ENCODE assay signal across 12 cellular contexts in the genomic region with DNA sequence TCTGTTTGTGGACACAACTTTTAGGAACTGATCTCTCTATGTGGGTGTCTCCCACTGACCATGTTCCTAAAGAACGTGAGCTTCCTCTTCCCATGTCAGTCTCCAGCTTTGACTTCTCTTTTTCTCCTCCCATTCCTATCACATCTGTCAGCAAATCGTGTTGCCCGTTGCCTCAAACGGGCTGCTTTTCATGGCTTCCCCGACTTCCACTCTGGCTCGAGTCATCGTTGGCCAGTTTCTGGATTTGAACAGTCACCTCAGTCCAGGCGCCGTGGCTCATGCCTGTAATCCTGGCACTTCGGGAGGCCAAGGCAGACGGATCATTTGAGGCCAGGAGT. TPM values are rescaled to one million over a fixed set of nuclear protein-coding genes. Genes with fewer than 3 reads are reported as not detected.
DNase-seq lines count a peak whose midpoint lies in the region; ATAC-seq and TF ChIP-seq lines count a peak whose summit lies in the region.
"Had no signal": no experiment of that assay in that cellular context is flagged by ENCODE, and none has a peak within 500 bp of the region (broad histone marks: within the 10 kb centered on the region; RNA-seq: fewer than 3 reads in every experiment).

No MANE protein-coding gene starts in this region.

- no peak for ATAC-seq in stimulated activated naive CD8-positive, alpha-beta T cell treated with anti-CD3 and anti-CD28 coated beads, Interleukin-15, amount 100 ng/mL, for 72 hours
- ATAC-seq in WTC11 (no peak), left lobe of liver (peak; percentile 30), GM21825 (IDR thresholded peaks at IDR 0.05; ENCODE audit: unreplicated experiment) (no peak), HG02973 (IDR thresholded peaks at IDR 0.05; ENCODE audit: unreplicated experiment) (no peak)
- ATAC-seq: stimulated activated naive B cell treated with anti-CD40 and anti-IgM and Interleukin-4, amounts not matched to agents 10 μg/mL and 1 μg/mL and 100 μg/mL, for 72 hours had no signal

- no peak for TF ChIP-seq CTCF in WTC11 (IDR thresholded peaks at IDR 0.05)

- peaks cover 35% of the 10 kb centered on the region for H3K36me3 Mint-ChIP-seq in stimulated activated naive CD8-positive, alpha-beta T cell treated with anti-CD3 and anti-CD28 coated beads, Interleukin-15, Interleukin-2, amounts not matched to agents 100 ng/mL and 50 ng/mL, for 24 hours (ENCODE audit: low read depth)
- peaks cover 3% of the 10 kb centered on the region for H3K36me3 Mint-ChIP-seq in WTC11

- peaks cover 91% of the 10 kb centered on the region for H3K4me1 Mint-ChIP-seq in stimulated activated naive CD8-positive, alpha-beta T cell treated with anti-CD3 and anti-CD28 coated beads, Interleukin-15, Interleukin-2, amounts not matched to agents 100 ng/mL and 50 ng/mL, for 24 hours (ENCODE audit: low read depth)
- peaks cover 90% of the 10 kb centered on the region for H3K4me1 Mint-ChIP-seq in stimulated activated naive CD8-positive, alpha-beta T cell treated with anti-CD3 and anti-CD28 coated beads, Interleukin-15, amount 100 ng/mL, for 72 hours
- peaks cover 51% of the 10 kb centered on the region for H3K4me1 Mint-ChIP-seq in WTC11

- DNase-seq in stimulated activated naive CD8-positive, alpha-beta T cell treated with anti-CD3 and anti-CD28 coated beads, Interleukin-15, amount 100 ng/mL, for 72 hours = no peak
- no peak for DNase-seq in WTC11 (ENCODE audit: low spot score)
- DNase-seq in left lobe of liver (ENCODE audit: low spot score) = no peak
- no peak for DNase-seq in superior temporal gyrus (ENCODE audit: extremely low spot score)
- no peak for DNase-seq in amniotic stem cell (lab: John Stamatoyannopoulos, UW)
- DNase-seq: head of caudate nucleus; NCI-H2107; stimulated activated CD4-positive, alpha-beta T cell treated with anti-CD3 and anti-CD28 coated beads, Interleukin-15, amount 100 ng/mL, for 24 hours; stimulated activated naive B cell treated with anti-CD40 and anti-IgM and Interleukin-4, amounts not matched to agents 10 μg/mL and 1 μg/mL and 100 μg/mL, for 72 hours had no signal

- peak overlapping the region; percentile 65 for H3K27ac Mint-ChIP-seq in stimulated activated naive CD8-positive, alpha-beta T cell treated with anti-CD3 and anti-CD28 coated beads, Interleukin-15, Interleukin-2, amounts not matched to agents 100 ng/mL and 50 ng/mL, for 24 hours
- H3K27ac Mint-ChIP-seq in stimulated activated naive CD8-positive, alpha-beta T cell treated with anti-CD3 and anti-CD28 coated beads, Interleukin-15, amount 100 ng/mL, for 72 hours = no peak overlapping the region
- peak overlapping the region; percentile 93 for H3K27ac Mint-ChIP-seq in WTC11

- H3K27me3 Mint-ChIP-seq in stimulated activated naive CD8-positive, alpha-beta T cell treated with anti-CD3 and anti-CD28 coated beads, Interleukin-15, Interleukin-2, amounts not matched to agents 100 ng/mL and 50 ng/mL, for 24 hours = no peaks in the 10 kb centered on the region
- no peaks in the 10 kb centered on the region for H3K27me3 Mint-ChIP-seq in stimulated activated naive CD8-positive, alpha-beta T cell treated with anti-CD3 and anti-CD28 coated beads, Interleukin-15, amount 100 ng/mL, for 72 hours
- H3K27me3 Mint-ChIP-seq in WTC11 (ENCODE audit: low read depth) = no peaks in the 10 kb centered on the region
- H3K27me3 Mint-ChIP-seq: stimulated activated naive B cell treated with anti-CD40 and anti-IgM and Interleukin-4, amounts not matched to agents 10 μg/mL and 1 μg/mL and 100 μg/mL, for 72 hours had no signal

- POLR2A ChIA-PET in WTC11 (lab: Charles Lee) = no interaction called here

- no peak overlapping the region for H3K4me3 Mint-ChIP-seq in stimulated activated naive CD8-positive, alpha-beta T cell treated with anti-CD3 and anti-CD28 coated beads, Interleukin-15, Interleukin-2, amounts not matched to agents 100 ng/mL and 50 ng/mL, for 24 hours
- peak overlapping the region in 1 of 2 donors; percentile 17 for H3K4me3 Mint-ChIP-seq in stimulated activated naive CD8-positive, alpha-beta T cell treated with anti-CD3 and anti-CD28 coated beads, Interleukin-15, amount 100 ng/mL, for 72 hours
- no peak overlapping the region for H3K4me3 Mint-ChIP-seq in WTC11

- CTCF ChIA-PET in WTC11 (lab: Charles Lee) = no interaction called here

- H3K9me3 Mint-ChIP-seq in stimulated activated naive CD8-positive, alpha-beta T cell treated with anti-CD3 and anti-CD28 coated beads, Interleukin-15, Interleukin-2, amounts not matched to agents 100 ng/mL and 50 ng/mL, for 24 hours = no peaks in the 10 kb centered on the region
- H3K9me3 Mint-ChIP-seq in stimulated activated naive CD8-positive, alpha-beta T cell treated with anti-CD3 and anti-CD28 coated beads, Interleukin-15, amount 100 ng/mL, for 72 hours = no peaks in the 10 kb centered on the region
- H3K9me3 Mint-ChIP-seq in WTC11 = no peaks in the 10 kb centered on the region
- H3K9me3 Mint-ChIP-seq: stimulated activated naive B cell treated with anti-CD40 and anti-IgM and Interleukin-4, amounts not matched to agents 10 μg/mL and 1 μg/mL and 100 μg/mL, for 72 hours had no signal

TF ChIP-seq in WTC11, 78 proteins besides CTCF, POLR2A, EP300 and RAD21 (continues in another document):
- TF ChIP-seq ZNF263 (CRISPR knock-in tag; IDR thresholded peaks at IDR 0.05; ENCODE audit: low read depth) = no peak
- TF ChIP-seq, protein P1, sequence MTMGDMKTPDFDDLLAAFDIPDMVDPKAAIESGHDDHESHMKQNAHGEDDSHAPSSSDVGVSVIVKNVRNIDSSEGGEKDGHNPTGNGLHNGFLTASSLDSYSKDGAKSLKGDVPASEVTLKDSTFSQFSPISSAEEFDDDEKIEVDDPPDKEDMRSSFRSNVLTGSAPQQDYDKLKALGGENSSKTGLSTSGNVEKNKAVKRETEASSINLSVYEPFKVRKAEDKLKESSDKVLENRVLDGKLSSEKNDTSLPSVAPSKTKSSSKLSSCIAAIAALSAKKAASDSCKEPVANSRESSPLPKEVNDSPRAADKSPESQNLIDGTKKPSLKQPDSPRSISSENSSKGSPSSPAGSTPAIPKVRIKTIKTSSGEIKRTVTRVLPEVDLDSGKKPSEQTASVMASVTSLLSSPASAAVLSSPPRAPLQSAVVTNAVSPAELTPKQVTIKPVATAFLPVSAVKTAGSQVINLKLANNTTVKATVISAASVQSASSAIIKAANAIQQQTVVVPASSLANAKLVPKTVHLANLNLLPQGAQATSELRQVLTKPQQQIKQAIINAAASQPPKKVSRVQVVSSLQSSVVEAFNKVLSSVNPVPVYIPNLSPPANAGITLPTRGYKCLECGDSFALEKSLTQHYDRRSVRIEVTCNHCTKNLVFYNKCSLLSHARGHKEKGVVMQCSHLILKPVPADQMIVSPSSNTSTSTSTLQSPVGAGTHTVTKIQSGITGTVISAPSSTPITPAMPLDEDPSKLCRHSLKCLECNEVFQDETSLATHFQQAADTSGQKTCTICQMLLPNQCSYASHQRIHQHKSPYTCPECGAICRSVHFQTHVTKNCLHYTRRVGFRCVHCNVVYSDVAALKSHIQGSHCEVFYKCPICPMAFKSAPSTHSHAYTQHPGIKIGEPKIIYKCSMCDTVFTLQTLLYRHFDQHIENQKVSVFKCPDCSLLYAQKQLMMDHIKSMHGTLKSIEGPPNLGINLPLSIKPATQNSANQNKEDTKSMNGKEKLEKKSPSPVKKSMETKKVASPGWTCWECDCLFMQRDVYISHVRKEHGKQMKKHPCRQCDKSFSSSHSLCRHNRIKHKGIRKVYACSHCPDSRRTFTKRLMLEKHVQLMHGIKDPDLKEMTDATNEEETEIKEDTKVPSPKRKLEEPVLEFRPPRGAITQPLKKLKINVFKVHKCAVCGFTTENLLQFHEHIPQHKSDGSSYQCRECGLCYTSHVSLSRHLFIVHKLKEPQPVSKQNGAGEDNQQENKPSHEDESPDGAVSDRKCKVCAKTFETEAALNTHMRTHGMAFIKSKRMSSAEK (CRISPR knock-in tag; IDR thresholded peaks at IDR 0.05; ENCODE audit: borderline replicate concordance) = no peak
- TF ChIP-seq, protein P2, sequence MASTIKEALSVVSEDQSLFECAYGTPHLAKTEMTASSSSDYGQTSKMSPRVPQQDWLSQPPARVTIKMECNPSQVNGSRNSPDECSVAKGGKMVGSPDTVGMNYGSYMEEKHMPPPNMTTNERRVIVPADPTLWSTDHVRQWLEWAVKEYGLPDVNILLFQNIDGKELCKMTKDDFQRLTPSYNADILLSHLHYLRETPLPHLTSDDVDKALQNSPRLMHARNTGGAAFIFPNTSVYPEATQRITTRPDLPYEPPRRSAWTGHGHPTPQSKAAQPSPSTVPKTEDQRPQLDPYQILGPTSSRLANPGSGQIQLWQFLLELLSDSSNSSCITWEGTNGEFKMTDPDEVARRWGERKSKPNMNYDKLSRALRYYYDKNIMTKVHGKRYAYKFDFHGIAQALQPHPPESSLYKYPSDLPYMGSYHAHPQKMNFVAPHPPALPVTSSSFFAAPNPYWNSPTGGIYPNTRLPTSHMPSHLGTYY (CRISPR knock-in tag; IDR thresholded peaks at IDR 0.05) = no peak
- TF ChIP-seq JAZF1 (CRISPR knock-in tag; IDR thresholded peaks at IDR 0.05) = no peak
- TF ChIP-seq, protein P3, sequence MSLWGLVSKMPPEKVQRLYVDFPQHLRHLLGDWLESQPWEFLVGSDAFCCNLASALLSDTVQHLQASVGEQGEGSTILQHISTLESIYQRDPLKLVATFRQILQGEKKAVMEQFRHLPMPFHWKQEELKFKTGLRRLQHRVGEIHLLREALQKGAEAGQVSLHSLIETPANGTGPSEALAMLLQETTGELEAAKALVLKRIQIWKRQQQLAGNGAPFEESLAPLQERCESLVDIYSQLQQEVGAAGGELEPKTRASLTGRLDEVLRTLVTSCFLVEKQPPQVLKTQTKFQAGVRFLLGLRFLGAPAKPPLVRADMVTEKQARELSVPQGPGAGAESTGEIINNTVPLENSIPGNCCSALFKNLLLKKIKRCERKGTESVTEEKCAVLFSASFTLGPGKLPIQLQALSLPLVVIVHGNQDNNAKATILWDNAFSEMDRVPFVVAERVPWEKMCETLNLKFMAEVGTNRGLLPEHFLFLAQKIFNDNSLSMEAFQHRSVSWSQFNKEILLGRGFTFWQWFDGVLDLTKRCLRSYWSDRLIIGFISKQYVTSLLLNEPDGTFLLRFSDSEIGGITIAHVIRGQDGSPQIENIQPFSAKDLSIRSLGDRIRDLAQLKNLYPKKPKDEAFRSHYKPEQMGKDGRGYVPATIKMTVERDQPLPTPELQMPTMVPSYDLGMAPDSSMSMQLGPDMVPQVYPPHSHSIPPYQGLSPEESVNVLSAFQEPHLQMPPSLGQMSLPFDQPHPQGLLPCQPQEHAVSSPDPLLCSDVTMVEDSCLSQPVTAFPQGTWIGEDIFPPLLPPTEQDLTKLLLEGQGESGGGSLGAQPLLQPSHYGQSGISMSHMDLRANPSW (CRISPR knock-in tag; conservative IDR thresholded peaks at IDR 0.05; ENCODE audit: low read depth) = no peak

RNA-seq across cellular contexts. Expression of a gene that starts 5.4 kb away (rescaled TPM):
- total RNA-seq in WTC11 (2021) (61.9 to 64.9 TPM (median 63.9 TPM) in 3 replicates), left lobe of liver (2.5 TPM)

Comparison
In these comparisons a context has a peak if more than half of its experiments do, and no peak if none do; other contexts are left out.
1. H3K27ac Mint-ChIP-seq: peak in stimulated activated naive CD8-positive, alpha-beta T cell treated with anti-CD3 and anti-CD28 coated beads, Interleukin-15, Interleukin-2, amounts not matched to agents 100 ng/mL and 50 ng/mL, for 24 hours (single experiment) and WTC11 (single experiment); none in stimulated activated naive CD8-positive, alpha-beta T cell treated with anti-CD3 and anti-CD28 coated beads, Interleukin-15, amount 100 ng/mL, for 72 hours (0 of 2).
2. RNA of a gene that starts 5.4 kb away (total RNA-seq): 61.9 to 64.9 TPM in WTC11; 2.5 TPM in left lobe of liver (single experiment); every median in the first group is over 10 times any median in the second.